Comparison of ENCODE assay signal across 30 cellular contexts in the genomic region with DNA sequence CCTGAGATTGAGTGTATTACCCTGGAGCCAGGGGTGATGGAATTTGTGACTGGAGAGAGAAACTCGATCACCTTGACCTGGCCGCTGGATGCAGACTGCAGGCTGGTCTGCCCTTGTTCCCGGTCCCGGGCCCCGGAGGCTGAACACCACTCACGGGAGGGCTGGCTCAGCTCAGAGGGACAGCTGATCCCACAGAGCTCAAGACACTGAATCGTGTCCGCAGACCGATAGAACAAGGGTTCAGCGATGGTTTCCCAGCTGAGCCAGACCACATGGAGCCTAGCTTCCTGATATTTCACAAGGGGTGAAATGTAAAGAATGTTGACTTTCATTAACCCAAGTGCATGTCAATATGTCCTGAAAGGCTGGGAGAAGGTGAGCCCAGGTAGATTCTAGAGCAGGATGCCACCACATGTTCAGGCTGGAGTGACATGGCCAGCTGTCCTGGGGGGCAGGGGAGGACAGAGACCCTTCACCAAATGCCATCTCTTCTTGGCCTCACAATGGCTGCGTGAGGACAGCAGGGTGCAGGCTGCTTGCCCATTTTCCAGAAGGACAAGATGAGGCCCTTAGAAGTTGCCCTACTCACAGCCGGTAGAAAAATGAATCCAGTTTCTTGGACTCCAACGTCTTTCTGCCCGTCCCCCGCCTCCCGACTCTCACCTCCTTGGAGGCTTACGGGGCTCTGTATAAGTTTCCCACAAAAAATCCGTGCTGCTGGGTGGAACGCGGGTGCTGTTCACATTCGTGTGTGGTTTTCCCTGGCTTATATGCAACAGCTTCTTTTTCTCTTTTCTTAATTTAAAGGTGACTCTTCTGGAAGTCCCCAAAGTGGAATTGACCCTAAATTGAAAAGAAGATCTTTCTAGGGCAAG. TPM values are rescaled to one million over a fixed set of nuclear protein-coding genes. Genes with fewer than 3 reads are reported as not detected.
DNase-seq lines count a peak whose midpoint lies in the region; ATAC-seq, FAIRE-seq and TF ChIP-seq lines count a peak whose summit lies in the region.
"Had no signal": no experiment of that assay in that cellular context is flagged by ENCODE, and none has a peak within 500 bp of the region (broad histone marks: within the 10 kb centered on the region; RNA-seq: fewer than 3 reads in every experiment).

No MANE protein-coding gene starts in this region.

- peaks cover 0 to 9% of the 10 kb centered on the region in 2 donors for H3K4me1 ChIP-seq in kidney (ENCODE audit: control insufficient read depth in 1 of 2, insufficient read depth in 1 of 2, low read depth in 1 of 2, low read length in 2 of 2)
- H3K4me1 ChIP-seq: pancreas had no signal

- H3K27me3 Mint-ChIP-seq in brain (no peaks in the 10 kb centered on the region), neural crest cell (ENCODE audit: low read depth) (no peaks in the 10 kb centered on the region)
- H3K27me3 Mint-ChIP-seq: activated CD8-positive, alpha-beta memory T cell treated with anti-CD3 and anti-CD28 coated beads, Interleukin-2, amount 10 ng/mL, durations not matched to agents 7 days and 5 days; activated naive CD8-positive, alpha-beta T cell treated with anti-CD3 and anti-CD28 coated beads, Interleukin-2, amount 50 U/mL, for 24 hours; effector memory CD8-positive, alpha-beta T cell had no signal

- no peak for DNase-seq in kidney
- no peak for DNase-seq in neural crest cell (ENCODE audit: low read depth, low spot score)
- DNase-seq in activated CD4-positive, alpha-beta T cell treated with anti-CD3 and anti-CD28 coated beads, Interleukin-2, amount 50 U/mL, for 1 hour, result no peak
- DNase-seq: activated CD8-positive, alpha-beta memory T cell treated with anti-CD3 and anti-CD28 coated beads, Interleukin-2, amount 10 ng/mL, durations not matched to agents 7 days and 5 days; activated naive CD8-positive, alpha-beta T cell treated with anti-CD3 and anti-CD28 coated beads, Interleukin-2, amount 50 U/mL, for 24 hours; activated T-cell treated with anti-CD3 and anti-CD28 coated beads, Interleukin-2, amount 50 U/mL, for 48 hours; caudate nucleus; cortex of kidney; effector memory CD8-positive, alpha-beta T cell; erythroblast; glutamatergic neuron; lower lobe of right lung; mucosa of descending colon; natural killer cell; NCI-H2107; NCI-H345; NCI-H748 treated with DMSO at 0.1 percent for 48 hours; pancreas; right cardiac atrium; stimulated activated CD4-positive, alpha-beta T cell treated with anti-CD3 and anti-CD28 coated beads, Interleukin-4, amount 100 ng/mL, for 1 hour; T1000 had no signal

- intact Hi-C loops in kidney (cut with DNase I), result no loop called here

- H3K27ac Mint-ChIP-seq in brain (peak overlapping the region in 4 of 5 experiments; percentile 6 to 97 (median 88)), neural crest cell (ENCODE audit: unreplicated experiment) (peak overlapping the region; percentile 93)
- H3K27ac Mint-ChIP-seq: activated CD8-positive, alpha-beta memory T cell treated with anti-CD3 and anti-CD28 coated beads, Interleukin-2, amount 10 ng/mL, durations not matched to agents 7 days and 5 days; activated naive CD8-positive, alpha-beta T cell treated with anti-CD3 and anti-CD28 coated beads, Interleukin-2, amount 50 U/mL, for 24 hours; effector memory CD8-positive, alpha-beta T cell; natural killer cell had no signal

- peak overlapping the region in 1 of 2 donors; percentile 6 for H3K4me3 ChIP-seq in kidney (ENCODE audit: low read length in 2 of 2)
- H3K4me3 ChIP-seq: BLaER1, lower lobe of right lung, mucosa of descending colon, pancreas, tibial nerve had no signal

- H3K9ac ChIP-seq in kidney (ENCODE audit: low read length in 2 of 2), result no peak overlapping the region
- H3K9ac ChIP-seq: BLaER1 had no signal

- peak overlapping the region in 1 of 5 experiments; percentile 59 for H3K4me3 Mint-ChIP-seq in brain
- peak overlapping the region; percentile 42 for H3K4me3 Mint-ChIP-seq in neural crest cell
- H3K4me3 Mint-ChIP-seq: activated CD8-positive, alpha-beta memory T cell treated with anti-CD3 and anti-CD28 coated beads, Interleukin-2, amount 10 ng/mL, durations not matched to agents 7 days and 5 days; activated naive CD8-positive, alpha-beta T cell treated with anti-CD3 and anti-CD28 coated beads, Interleukin-2, amount 50 U/mL, for 24 hours; natural killer cell had no signal

- H3K36me3 Mint-ChIP-seq in brain (peaks cover 32% of the 10 kb centered on the region), neural crest cell (ENCODE audit: low read depth) (peaks cover 27% of the 10 kb centered on the region)

- peak overlapping the region; percentile 82 to 83 for H3K27ac ChIP-seq in kidney (ENCODE audit: low read depth in 2 of 2, low read length in 2 of 2)
- H3K27ac ChIP-seq: BLaER1, lower lobe of right lung, pancreas, tibial nerve had no signal

- ATAC-seq in HG03135 (IDR thresholded peaks at IDR 0.05; ENCODE audit: unreplicated experiment), result no peak
- ATAC-seq in HG03025 (IDR thresholded peaks at IDR 0.05; ENCODE audit: low FRiP score, unreplicated experiment), result no peak
- no peak for ATAC-seq in HG03469 (IDR thresholded peaks at IDR 0.05; ENCODE audit: unreplicated experiment)
- ATAC-seq: activated CD8-positive, alpha-beta memory T cell treated with anti-CD3 and anti-CD28 coated beads, Interleukin-2, amount 10 ng/mL, durations not matched to agents 7 days and 5 days; activated naive CD8-positive, alpha-beta T cell treated with anti-CD3 and anti-CD28 coated beads, Interleukin-2, amount 50 U/mL, for 24 hours; effector memory CD8-positive, alpha-beta T cell; HCT116; lower lobe of right lung; mucosa of descending colon; natural killer cell; Panc1; pancreas; right cardiac atrium had no signal

- no peak for FAIRE-seq in kidney (lab: Jason Lieb, UNC)
- FAIRE-seq: GM12892, pancreas had no signal

- H3K9me3 Mint-ChIP-seq in brain (peaks cover 4 to 18% (median 9%) of the 10 kb centered on the region in 5 experiments), neural crest cell (peaks cover 11% of the 10 kb centered on the region)

- H3K36me3 ChIP-seq in kidney (ENCODE audit: control insufficient read depth in 1 of 2, insufficient read depth in 2 of 2, low read length in 2 of 2), result no peaks in the 10 kb centered on the region
- H3K36me3 ChIP-seq: pancreas had no signal

- H3K9me3 ChIP-seq in kidney (ENCODE audit: control insufficient read depth in 1 of 2, low read length in 2 of 2), result no peaks in the 10 kb centered on the region
- H3K9me3 ChIP-seq: mucosa of descending colon, pancreas had no signal

- H3K4me1 Mint-ChIP-seq in brain (peaks cover 28% of the 10 kb centered on the region), neural crest cell (peaks cover 60% of the 10 kb centered on the region)
- H3K4me1 Mint-ChIP-seq: activated CD8-positive, alpha-beta memory T cell treated with anti-CD3 and anti-CD28 coated beads, Interleukin-2, amount 10 ng/mL, durations not matched to agents 7 days and 5 days had no signal

- TF ChIP-seq CTCF in brain (conservative IDR thresholded peaks at IDR 0.05), result no peak
- TF ChIP-seq CTCF in kidney (IDR thresholded peaks at IDR 0.05; ENCODE audit: borderline replicate concordance, extremely low read depth, insufficient read depth), result peak; percentile 1
- no peak for TF ChIP-seq CTCF in neural crest cell (conservative IDR thresholded peaks at IDR 0.05)

RNA-seq across cellular contexts. Expression of a gene that starts 50.9 kb away (rescaled TPM):
- polyA plus RNA-seq in brain (ENCODE audit: insufficient read depth, low read depth, low replicate concordance), result 50.5 TPM
- 90.0 TPM for total RNA-seq in kidney
- polyA plus RNA-seq in kidney (ENCODE audit: insufficient read depth, low read depth, low replicate concordance), result 84.0 TPM
- total RNA-seq in neural crest cell, result 154 and 157 TPM in 2 replicates
